ENCODE assay signal across 1 cellular context in genomic region chr14:55094630-55095157, GRCh38.
TF ChIP-seq lines count a peak whose summit lies in the region.

No MANE protein-coding gene starts in this region.

TF ChIP-seq in HEK293, 187 proteins besides CTCF, POLR2A, EP300 and RAD21 (continued from another document and continues in another):
- TF ChIP-seq ZNF580 (tag by site-specific recombination; IDR thresholded peaks at IDR 0.05) = no peak
- TF ChIP-seq ZNF221 (tag by site-specific recombination; IDR thresholded peaks at IDR 0.05; ENCODE audit: borderline replicate concordance) = no peak
- TF ChIP-seq GLIS2 (tag by site-specific recombination; IDR thresholded peaks at IDR 0.05) = no peak
- no peak for TF ChIP-seq ZNF423 (tag by site-specific recombination; IDR thresholded peaks at IDR 0.05)
- TF ChIP-seq WT1 (tag by site-specific recombination; IDR thresholded peaks at IDR 0.05) = peak; percentile 35; the same call in 1 of the 2 replicates
- no peak for TF ChIP-seq ZNF175 (tag by site-specific recombination; IDR thresholded peaks at IDR 0.05)
- TF ChIP-seq REPIN1 (tag by site-specific recombination; IDR thresholded peaks at IDR 0.05; ENCODE audit: low read depth) = no peak
- no peak for TF ChIP-seq ZXDB (tag by site-specific recombination; IDR thresholded peaks at IDR 0.05)
- TF ChIP-seq HOXC10 (CRISPR knock-in tag; IDR thresholded peaks at IDR 0.05) = no peak
- 0 out of 2 replicates have a peak, but pooled peaks have one; percentile 30 for TF ChIP-seq ZBTB8A (tag by site-specific recombination; IDR thresholded peaks at IDR 0.05)
- peak; percentile 83 for TF ChIP-seq SCRT2 (tag by site-specific recombination; IDR thresholded peaks at IDR 0.05)
- TF ChIP-seq ZBTB17 (tag by site-specific recombination; IDR thresholded peaks at IDR 0.05) = no peak
- TF ChIP-seq ZNF560 (tag by site-specific recombination; IDR thresholded peaks at IDR 0.05; ENCODE audit: borderline replicate concordance) = no peak
- peak; percentile 60; the same call in 1 of the 2 replicates for TF ChIP-seq OSR2 (tag by site-specific recombination; IDR thresholded peaks at IDR 0.05)
- 0 out of 2 replicates have a peak, but pooled peaks have one; percentile 10 for TF ChIP-seq ZNF324 (tag by site-specific recombination; IDR thresholded peaks at IDR 0.05)
- no peak for TF ChIP-seq YY1 (tag by site-specific recombination; IDR thresholded peaks at IDR 0.05)
- TF ChIP-seq ZFP3 (tag by site-specific recombination; IDR thresholded peaks at IDR 0.05; ENCODE audit: low read depth) = no peak
- TF ChIP-seq ZNF148 (tag by site-specific recombination; IDR thresholded peaks at IDR 0.05; ENCODE audit: borderline replicate concordance) = no peak
- peak; percentile 62 for TF ChIP-seq ZBTB21 (tag by site-specific recombination; IDR thresholded peaks at IDR 0.05)
- no peak for TF ChIP-seq ZNF558 (tag by site-specific recombination; IDR thresholded peaks at IDR 0.05)
- no peak for TF ChIP-seq ZNF600 (tag by site-specific recombination; IDR thresholded peaks at IDR 0.05)
- no peak for TF ChIP-seq ZNF624 (tag by site-specific recombination; IDR thresholded peaks at IDR 0.05)
- TF ChIP-seq ZNF548 (tag by site-specific recombination; IDR thresholded peaks at IDR 0.05) = no peak
- TF ChIP-seq ZNF623 (tag by site-specific recombination; IDR thresholded peaks at IDR 0.05) = no peak
- TF ChIP-seq ZNF677 (tag by site-specific recombination; IDR thresholded peaks at IDR 0.05) = no peak
- TF ChIP-seq PATZ1 (tag by site-specific recombination; IDR thresholded peaks at IDR 0.05) = no peak
- TF ChIP-seq ZSCAN16 (tag by site-specific recombination; IDR thresholded peaks at IDR 0.05) = no peak
- no peak for TF ChIP-seq ZNF433 (tag by site-specific recombination; IDR thresholded peaks at IDR 0.05; ENCODE audit: low read depth)
- peak; percentile 64; the same call in 1 of the 2 replicates for TF ChIP-seq ATF2 (tag by site-specific recombination; IDR thresholded peaks at IDR 0.05; ENCODE audit: low read depth)
- TF ChIP-seq RBAK (tag by site-specific recombination; IDR thresholded peaks at IDR 0.05) = no peak
- TF ChIP-seq ZNF214 (tag by site-specific recombination; IDR thresholded peaks at IDR 0.05; ENCODE audit: borderline replicate concordance) = no peak
- 0 out of 2 replicates have a peak, but pooled peaks have one; percentile 40 for TF ChIP-seq KLF8 (tag by site-specific recombination; IDR thresholded peaks at IDR 0.05)
- TF ChIP-seq FEZF1 (tag by site-specific recombination; IDR thresholded peaks at IDR 0.05) = peak; percentile 76
- no peak for TF ChIP-seq ZNF518A (tag by site-specific recombination; conservative IDR thresholded peaks at IDR 0.05; ENCODE audit: low read depth)
- peak; percentile 79 for TF ChIP-seq ZBTB44 (tag by site-specific recombination; IDR thresholded peaks at IDR 0.05)
- no peak for TF ChIP-seq EGR2 (tag by site-specific recombination; IDR thresholded peaks at IDR 0.05; ENCODE audit: low read depth)
- no peak for TF ChIP-seq ZNF571 (tag by site-specific recombination; IDR thresholded peaks at IDR 0.05)
- no peak for TF ChIP-seq ZNF664 (tag by site-specific recombination; IDR thresholded peaks at IDR 0.05)
- TF ChIP-seq KLF9 (tag by site-specific recombination; IDR thresholded peaks at IDR 0.05; ENCODE audit: low read depth) = no peak
- TF ChIP-seq OVOL3 (tag by site-specific recombination; IDR thresholded peaks at IDR 0.05) = no peak
- no peak for TF ChIP-seq ZNF2 (tag by site-specific recombination; IDR thresholded peaks at IDR 0.05)
- TF ChIP-seq ZNF776 (tag by site-specific recombination; IDR thresholded peaks at IDR 0.05; ENCODE audit: borderline replicate concordance) = no peak
- no peak for TF ChIP-seq ZNF747 (tag by site-specific recombination; IDR thresholded peaks at IDR 0.05)
- no peak for TF ChIP-seq ZNF692 (tag by site-specific recombination; IDR thresholded peaks at IDR 0.05)
- TF ChIP-seq ZNF449 (tag by site-specific recombination; IDR thresholded peaks at IDR 0.05) = no peak
- no peak for TF ChIP-seq ZNF202 (tag by site-specific recombination; IDR thresholded peaks at IDR 0.05; ENCODE audit: borderline replicate concordance)
- no peak for TF ChIP-seq ZNF830 (tag by site-specific recombination; IDR thresholded peaks at IDR 0.05; ENCODE audit: low read depth)
- no peak for TF ChIP-seq ZSCAN23 (tag by site-specific recombination; IDR thresholded peaks at IDR 0.05)
- TF ChIP-seq ZNF16 (tag by site-specific recombination; IDR thresholded peaks at IDR 0.05; ENCODE audit: low read depth) = no peak
- TF ChIP-seq PRDM4 (tag by site-specific recombination; IDR thresholded peaks at IDR 0.05) = no peak
- TF ChIP-seq ZNF121 (tag by site-specific recombination; IDR thresholded peaks at IDR 0.05) = no peak
